19 cellular contexts compared by ENCODE assay signal in the genomic region with DNA sequence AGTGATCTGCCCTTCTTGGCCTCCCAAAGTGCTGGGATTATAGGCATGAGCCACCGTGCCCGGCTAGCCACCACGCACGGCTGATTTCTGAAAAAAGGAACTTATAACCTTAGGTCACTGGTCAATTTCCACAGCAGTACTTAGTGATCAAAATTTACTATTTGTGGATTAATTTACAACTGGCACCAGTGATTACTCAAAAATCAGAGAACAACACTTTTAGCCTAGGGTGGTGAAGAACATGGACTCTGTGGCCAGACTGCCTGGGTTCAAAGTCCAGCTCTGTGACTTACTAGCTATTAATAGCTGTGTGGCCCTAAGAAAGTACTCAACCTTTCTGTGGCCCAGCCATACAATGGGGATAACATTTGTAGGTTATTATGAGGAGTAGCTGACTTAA.
"Had no signal": no experiment of that assay in that cellular context is flagged by ENCODE, and none has a peak within 500 bp of the region (broad histone marks: within the 10 kb centered on the region; RNA-seq: fewer than 3 reads in every experiment).

No MANE protein-coding gene starts in this region.

- H3K27me3 Mint-ChIP-seq: naive B cell had no signal

- H3K4me3 Mint-ChIP-seq: immature natural killer cell, naive B cell, nephron had no signal

- H3K36me3 ChIP-seq: colonic mucosa, left ventricle myocardium inferior, prostate gland had no signal

- H3K36me3 Mint-ChIP-seq: immature natural killer cell, naive B cell had no signal

- H3K27me3 ChIP-seq: colonic mucosa, foreskin keratinocyte had no signal

- ATAC-seq: foreskin keratinocyte had no signal

- H3K4me1 ChIP-seq: prostate gland had no signal

- H3K9me3 ChIP-seq: colonic mucosa, left ventricle myocardium inferior, prostate gland had no signal

- H3K27ac Mint-ChIP-seq: immature natural killer cell, nephron had no signal

- FAIRE-seq: endothelial cell of umbilical vein, keratinocyte had no signal

- H3K4me1 Mint-ChIP-seq: nephron had no signal

- H3K4me3 ChIP-seq: colonic mucosa, left ventricle myocardium inferior, lung, prostate gland had no signal

- H3K27ac ChIP-seq: colonic mucosa, foreskin keratinocyte, left ventricle myocardium inferior, parathyroid adenoma, prostate gland had no signal

- H3K9me3 Mint-ChIP-seq: immature natural killer cell, nephron had no signal

- DNase-seq: colonic mucosa; dermis blood vessel endothelial cell; erythroblast; foreskin keratinocyte; immature natural killer cell; left ventricle myocardium inferior; mesendoderm; naive B cell; occipital lobe; retina; stimulated activated CD4-positive, alpha-beta T cell treated with anti-CD3 and anti-CD28 coated beads, Interleukin-2, amount 100 ng/mL, for 24 hours; stimulated activated naive CD4-positive, alpha-beta T cell treated with Interleukin-2 at 50 U/mL for 16 hours; trophoblast cell had no signal
